In genomic region chr2:237164474-237165047, GRCh38 we compare ENCODE assay signal across 27 cellular contexts.
DNase-seq lines count a peak whose midpoint lies in the region; ATAC-seq and TF ChIP-seq lines count a peak whose summit lies in the region.
"Had no signal": no experiment of that assay in that cellular context is flagged by ENCODE, and none has a peak within 500 bp of the region (broad histone marks: within the 10 kb centered on the region; RNA-seq: fewer than 3 reads in every experiment).

No MANE protein-coding gene starts in this region.

- ATAC-seq in Right ventricle myocardium superior (ENCODE audit: poor library complexity) = peak; percentile 37
- no peak for ATAC-seq in GM21381 (IDR thresholded peaks at IDR 0.05; ENCODE audit: unreplicated experiment)
- ATAC-seq: naive thymus-derived CD4-positive, alpha-beta T cell; T-helper 17 cell had no signal

- no peak for TF ChIP-seq CTCF in fibroblast of lung (conservative IDR thresholded peaks at IDR 0.05 in 1 of 2, IDR thresholded peaks at IDR 0.05 in 1 of 2; ENCODE audit: low read depth in 1 of 2, low read length in 2 of 2)
- no peak for TF ChIP-seq CTCF in neural progenitor cell (IDR thresholded peaks at IDR 0.05)
- TF ChIP-seq CTCF in uterus (IDR thresholded peaks at IDR 0.05) = no peak

- no peaks in the 10 kb centered on the region for H3K79me2 ChIP-seq in fibroblast of lung (ENCODE audit: control insufficient read depth, insufficient read depth, low read length)
- no peaks in the 10 kb centered on the region for H3K79me2 ChIP-seq in neural progenitor cell (ENCODE audit: low read depth)

- peaks cover under 1% of the 10 kb centered on the region for H3K4me1 ChIP-seq in fibroblast of lung (ENCODE audit: control insufficient read depth, extremely low read depth, insufficient read depth, low read length)
- H3K4me1 ChIP-seq in neural progenitor cell = no peaks in the 10 kb centered on the region
- no peaks in the 10 kb centered on the region for H3K4me1 ChIP-seq in uterus
- H3K4me1 ChIP-seq: Peyer's patch had no signal

- no peak overlapping the region for H3K4me3 Mint-ChIP-seq in neural progenitor cell
- H3K4me3 Mint-ChIP-seq: activated T-cell treated with anti-CD3 and anti-CD28 coated beads, Interleukin-2, amount 50 U/mL, for 24 hours; GM23338; memory B cell; naive thymus-derived CD4-positive, alpha-beta T cell; T-helper 17 cell had no signal

- H4K20me1 ChIP-seq in fibroblast of lung (ENCODE audit: control insufficient read depth, extremely low read depth, insufficient read depth, low read length) (no peaks in the 10 kb centered on the region), neural progenitor cell (ENCODE audit: low read depth) (no peaks in the 10 kb centered on the region)

- peaks cover 11% of the 10 kb centered on the region for H3K27me3 Mint-ChIP-seq in neural progenitor cell (ENCODE audit: insufficient read depth, low read depth)

- no peak overlapping the region for H3K27ac Mint-ChIP-seq in neural progenitor cell
- H3K27ac Mint-ChIP-seq: activated T-cell treated with anti-CD3 and anti-CD28 coated beads, Interleukin-2, amount 50 U/mL, for 24 hours; GM23338; memory B cell; naive thymus-derived CD4-positive, alpha-beta T cell; T-helper 17 cell had no signal

- no peak overlapping the region for H3K4me3 ChIP-seq in fibroblast of lung (replicated peaks in 1 of 4; ENCODE audit: control extremely low read depth in 1 of 4, insufficient read depth in 1 of 4, low read depth in 3 of 4, low read length in 4 of 4)
- H3K4me3 ChIP-seq in neural progenitor cell = no peak overlapping the region
- H3K4me3 ChIP-seq in uterus = no peak overlapping the region
- H3K4me3 ChIP-seq: GM23338, Peyer's patch had no signal

- DNase-seq in Right ventricle myocardium superior (no peak), cardiac septum (ENCODE audit: low spot score) (no peak), fibroblast of lung (ENCODE audit: low read depth in 2 of 2) (no peak), neural progenitor cell (ENCODE audit: low spot score) (no peak), uterus (no peak), NOMO-1 (lab: John Stamatoyannopoulos, UW; ENCODE audit: unreplicated experiment in 2 of 2) (no peak), middle frontal gyrus (ENCODE audit: extremely low spot score, low spot score) (no peak)
- DNase-seq: activated CD8-positive, alpha-beta memory T cell treated with anti-CD3 and anti-CD28 coated beads for 24 hours; activated gamma-delta T cell treated with Interleukin-2 at 50 U/mL for 16 hours; activated T-cell treated with anti-CD3 and anti-CD28 coated beads, Interleukin-2, amount 50 U/mL, for 24 hours; brain microvascular endothelial cell; DMS79; effector CD4-positive, alpha-beta T cell; GF-D8; KG1; naive thymus-derived CD4-positive, alpha-beta T cell; NCI-H1436; NCI-H2107; NCI-H510A treated with DMSO at 0.1 percent for 48 hours; occipital lobe; Peyer's patch; retina; stimulated activated CD4-positive, alpha-beta T cell treated with anti-CD3 and anti-CD28 coated beads, Interleukin-15, amount 100 ng/mL, for 24 hours; T-helper 17 cell had no signal

- H3K9me3 ChIP-seq in fibroblast of lung (ENCODE audit: control insufficient read depth, insufficient read depth, low read depth, low read length) (no peaks in the 10 kb centered on the region), neural progenitor cell (ENCODE audit: low read depth) (no peaks in the 10 kb centered on the region), uterus (no peaks in the 10 kb centered on the region)
- H3K9me3 ChIP-seq: Peyer's patch had no signal

- intact Hi-C loops in Right ventricle myocardium superior (cut with DNase I) = loop anchor here (10.0 kb wide), 1 partner anchor 160 kb away; no protein-coding TSS in a partner anchor
- intact Hi-C loops in cardiac septum (cut with DNase I) = loop anchor here (2.0 to 5.0 kb wide), 2 partner anchors 158 to 248 kb away; partner anchors contain the start of gene COL6A3
- intact Hi-C loops in uterus (cut with DNase I; ENCODE audit: low total_unique reads) = no loop called here

- H3K27ac ChIP-seq in fibroblast of lung (ENCODE audit: insufficient read depth, low read length) (no peak overlapping the region), neural progenitor cell (no peak overlapping the region), uterus (peak overlapping the region; percentile 67 to 88)
- H3K27ac ChIP-seq: brain microvascular endothelial cell had no signal

- H2AFZ ChIP-seq in fibroblast of lung (ENCODE audit: low read length) (peak overlapping the region; percentile 43), neural progenitor cell (replicated peaks) (peak overlapping the region; percentile 7)
- H2AFZ ChIP-seq: GM23338 had no signal

- no peaks in the 10 kb centered on the region for H3K36me3 Mint-ChIP-seq in neural progenitor cell
- H3K36me3 Mint-ChIP-seq: memory B cell had no signal

- H3K4me1 Mint-ChIP-seq in neural progenitor cell = peaks cover 9% of the 10 kb centered on the region

- H3K4me2 ChIP-seq in fibroblast of lung (ENCODE audit: extremely low read depth, insufficient read depth, low read length) (no peak overlapping the region), neural progenitor cell (no peak overlapping the region)
- H3K4me2 ChIP-seq: GM23338 had no signal

- H3K9me3 Mint-ChIP-seq in neural progenitor cell = peaks cover 14% of the 10 kb centered on the region

- H3K36me3 ChIP-seq in fibroblast of lung (ENCODE audit: control insufficient read depth, insufficient read depth, low read length) = no peaks in the 10 kb centered on the region
- no peaks in the 10 kb centered on the region for H3K36me3 ChIP-seq in neural progenitor cell
- H3K36me3 ChIP-seq in uterus = no peaks in the 10 kb centered on the region
- H3K36me3 ChIP-seq: brain microvascular endothelial cell, Peyer's patch had no signal

- TF ChIP-seq POLR2A in uterus (IDR thresholded peaks at IDR 0.05) = no peak

- H3K9ac ChIP-seq in fibroblast of lung (ENCODE audit: insufficient read depth, low read length) (no peak overlapping the region), neural progenitor cell (no peak overlapping the region)

- no peaks in the 10 kb centered on the region for H3F3A ChIP-seq in neural progenitor cell (ENCODE audit: low read depth)

- H3K27me3 ChIP-seq in fibroblast of lung (ENCODE audit: control insufficient read depth, insufficient read depth, low read length) (no peaks in the 10 kb centered on the region), neural progenitor cell (no peaks in the 10 kb centered on the region), uterus (no peaks in the 10 kb centered on the region)
- H3K27me3 ChIP-seq: brain microvascular endothelial cell, Peyer's patch had no signal

Comparison
In these comparisons a context has a peak if more than half of its experiments do, and no peak if none do; other contexts are left out.
1. H3K27ac ChIP-seq: peak in uterus (2 of 2); none in fibroblast of lung (single experiment) and neural progenitor cell (single experiment).